In the genomic region with DNA sequence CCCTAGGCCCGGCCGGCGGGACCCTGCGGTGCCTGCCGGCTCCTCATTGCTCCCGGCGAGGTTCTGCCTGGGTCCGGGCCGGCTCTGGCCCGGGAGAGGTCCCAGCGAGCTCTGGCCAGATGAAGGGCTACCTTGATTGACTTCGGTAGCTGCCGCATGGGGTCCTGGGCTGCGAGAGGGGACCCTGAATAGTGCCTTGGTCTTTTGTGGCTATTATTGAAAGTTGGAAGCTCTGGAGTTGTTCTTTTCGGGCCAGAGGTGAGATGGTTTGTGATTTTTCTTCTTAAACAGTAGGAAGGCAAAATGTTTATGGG, we compare ENCODE assay signal across 8 cellular contexts. TPM values are rescaled to one million over a fixed set of nuclear protein-coding genes. Genes with fewer than 3 reads are reported as not detected.
DNase-seq lines count a peak whose midpoint lies in the region; ATAC-seq, FAIRE-seq and TF ChIP-seq lines count a peak whose summit lies in the region.

No MANE protein-coding gene starts in this region.

- H2AFZ ChIP-seq in astrocyte (ENCODE audit: low read depth, low read length) = peak overlapping the region; percentile 91

- no peak for FAIRE-seq in astrocyte (lab: Jason Lieb, UNC)

- under 1% methylated on average over 15 of the region's 15 CpGs for WGBS in liver

- H4K20me1 ChIP-seq in astrocyte (ENCODE audit: insufficient read depth, low read length) = peaks cover 34% of the 10 kb centered on the region

- H3K27me3 ChIP-seq in astrocyte (ENCODE audit: insufficient read depth, low read length) (no peaks in the 10 kb centered on the region), liver (ENCODE audit: control insufficient read depth in 4 of 4, insufficient read depth in 4 of 4, low read length in 3 of 4) (no peaks in the 10 kb centered on the region), tibial artery (no peaks in the 10 kb centered on the region)

- peaks cover 19% of the 10 kb centered on the region for H3K36me3 ChIP-seq in astrocyte (ENCODE audit: insufficient read depth, low read length)
- peaks cover 1 to 18% (median 8%) of the 10 kb centered on the region in 4 donors for H3K36me3 ChIP-seq in liver (ENCODE audit: control insufficient read depth in 4 of 4, insufficient read depth in 3 of 4, low read depth in 1 of 4, low read length in 3 of 4)
- no peaks in the 10 kb centered on the region for H3K36me3 ChIP-seq in tibial artery

- H3K4me1 ChIP-seq in astrocyte (ENCODE audit: insufficient read depth, low read length) (peaks cover 9% of the 10 kb centered on the region), liver (ENCODE audit: control insufficient read depth in 4 of 4, insufficient read depth in 4 of 4, low read length in 3 of 4) (peaks cover 2 to 15% (median 13%) of the 10 kb centered on the region in 4 donors), tibial artery (peaks cover 0 to 48% (median 24%) of the 10 kb centered on the region in 4 donors)

- H3K4me3 ChIP-seq in astrocyte (ENCODE audit: insufficient read depth, low read depth, low read length) (peak overlapping the region; percentile 82), liver (ENCODE audit: low read depth in 1 of 3, low read length in 3 of 3) (peak overlapping the region; percentile 63 to 91 (median 84)), tibial artery (peak overlapping the region; percentile 87 to 99)

- H3K79me2 ChIP-seq in astrocyte (ENCODE audit: insufficient read depth, low read length) = peaks cover 54% of the 10 kb centered on the region

- H3K4me2 ChIP-seq in astrocyte (ENCODE audit: low read length) = peak overlapping the region; percentile 90

- intact Hi-C loops in tibial artery (cut with DNase I; ENCODE audit: low total_unique reads) = loop anchor here (10.0 kb wide), 1 partner anchor 343 kb away; a partner anchor contains a TSS

- no peaks in the 10 kb centered on the region for H3K9me3 Mint-ChIP-seq in activated T-cell treated with anti-CD3 and anti-CD28 coated beads, Interleukin-2, amount 50 U/mL, for 72 hours
- H3K9me3 Mint-ChIP-seq in astrocyte (ENCODE audit: unreplicated experiment) = no peaks in the 10 kb centered on the region

- H3K4me1 Mint-ChIP-seq in activated T-cell treated with anti-CD3 and anti-CD28 coated beads, Interleukin-2, amount 50 U/mL, for 72 hours (ENCODE audit: low read depth) = peaks cover 15% of the 10 kb centered on the region
- peaks cover 9% of the 10 kb centered on the region for H3K4me1 Mint-ChIP-seq in astrocyte (ENCODE audit: low read depth, unreplicated experiment)

- H3K27ac Mint-ChIP-seq in activated T-cell treated with anti-CD3 and anti-CD28 coated beads, Interleukin-2, amount 50 U/mL, for 72 hours = peak overlapping the region; percentile 91
- peak overlapping the region; percentile 85 for H3K27ac Mint-ChIP-seq in astrocyte (ENCODE audit: unreplicated experiment)

- peaks cover 3 to 9% of the 10 kb centered on the region in 2 donors for H3K36me3 Mint-ChIP-seq in activated T-cell treated with anti-CD3 and anti-CD28 coated beads, Interleukin-2, amount 50 U/mL, for 72 hours (ENCODE audit: insufficient read depth in 2 of 2)
- no peaks in the 10 kb centered on the region for H3K36me3 Mint-ChIP-seq in astrocyte (ENCODE audit: low read depth, unreplicated experiment)

- H3K9ac ChIP-seq in astrocyte (ENCODE audit: low read length) (peak overlapping the region; percentile 94), liver (ENCODE audit: low read depth in 1 of 2, low read length in 2 of 2) (peak overlapping the region; percentile 73 to 88)

- no peak for ATAC-seq in activated T-cell treated with anti-CD3 and anti-CD28 coated beads, Interleukin-2, amount 50 U/mL, for 72 hours (replicated peaks in 1 of 2)
- no peak for ATAC-seq in GM21619 (IDR thresholded peaks at IDR 0.05; ENCODE audit: unreplicated experiment)

- no peak overlapping the region for H3K4me3 Mint-ChIP-seq in activated T-cell treated with anti-CD3 and anti-CD28 coated beads, Interleukin-2, amount 50 U/mL, for 72 hours
- H3K4me3 Mint-ChIP-seq in astrocyte (ENCODE audit: unreplicated experiment) = no peak overlapping the region

- H3K9me3 ChIP-seq in astrocyte (ENCODE audit: insufficient read depth, low read depth, low read length) = no peaks in the 10 kb centered on the region
- no peaks in the 10 kb centered on the region for H3K9me3 ChIP-seq in liver (ENCODE audit: control insufficient read depth in 4 of 4, low read length in 3 of 4)
- H3K9me3 ChIP-seq in tibial artery = no peaks in the 10 kb centered on the region

- TF ChIP-seq RAD21 in liver (IDR thresholded peaks at IDR 0.05) = no peak

- peak overlapping the region; percentile 81 for H3K27ac ChIP-seq in astrocyte (ENCODE audit: low read depth, low read length)
- peak overlapping the region; percentile 87 to 92 for H3K27ac ChIP-seq in liver (ENCODE audit: low read depth in 1 of 2, low read length in 2 of 2)
- H3K27ac ChIP-seq in tibial artery = peak overlapping the region; percentile 90 to 95

- H3K27me3 Mint-ChIP-seq in activated T-cell treated with anti-CD3 and anti-CD28 coated beads, Interleukin-2, amount 50 U/mL, for 72 hours (ENCODE audit: low read depth) = no peaks in the 10 kb centered on the region
- no peaks in the 10 kb centered on the region for H3K27me3 Mint-ChIP-seq in astrocyte (ENCODE audit: low read depth, unreplicated experiment)

- no peak for DNase-seq in activated T-cell treated with anti-CD3 and anti-CD28 coated beads, Interleukin-2, amount 50 U/mL, for 72 hours
- DNase-seq in activated T-cell treated with anti-CD3 and anti-CD28 coated beads, Interleukin-2, amount 50 U/mL, for 48 hours = no peak
- no peak for DNase-seq in astrocyte (ENCODE audit: low read depth)
- DNase-seq in tibial artery = no peak
- DNase-seq in central memory CD4-positive, alpha-beta T cell = no peak
- no peak for DNase-seq in SW 1271 (lab: John Stamatoyannopoulos, UW)

- TF ChIP-seq CTCF in astrocyte (IDR thresholded peaks at IDR 0.05; ENCODE audit: insufficient read depth, low read depth, low read length) = no peak
- no peak for TF ChIP-seq CTCF in liver (IDR thresholded peaks at IDR 0.05; ENCODE audit: low read depth, low read length, missing input control)
- no peak for TF ChIP-seq CTCF in tibial artery (IDR thresholded peaks at IDR 0.05)

TF ChIP-seq in liver, 16 proteins besides CTCF, POLR2A, EP300 and RAD21 (continues in another document):
- TF ChIP-seq, protein P1, sequence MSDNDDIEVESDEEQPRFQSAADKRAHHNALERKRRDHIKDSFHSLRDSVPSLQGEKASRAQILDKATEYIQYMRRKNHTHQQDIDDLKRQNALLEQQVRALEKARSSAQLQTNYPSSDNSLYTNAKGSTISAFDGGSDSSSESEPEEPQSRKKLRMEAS (IDR thresholded peaks at IDR 0.05) = no peak
- TF ChIP-seq YY1 (IDR thresholded peaks at IDR 0.05) (no peak), HNF4G (IDR thresholded peaks at IDR 0.05) (no peak), RXRA (IDR thresholded peaks at IDR 0.05) (no peak), TAF1 (conservative IDR thresholded peaks at IDR 0.05) (no peak), JUND (IDR thresholded peaks at IDR 0.05) (no peak), FOXA1 (IDR thresholded peaks at IDR 0.05) (no peak), EGR1 (IDR thresholded peaks at IDR 0.05; ENCODE audit: low read depth in 2 of 2) (no peak), FOXA2 (IDR thresholded peaks at IDR 0.05) (no peak), NR2F2 (IDR thresholded peaks at IDR 0.05) (no peak)
- TF ChIP-seq, protein P2, sequence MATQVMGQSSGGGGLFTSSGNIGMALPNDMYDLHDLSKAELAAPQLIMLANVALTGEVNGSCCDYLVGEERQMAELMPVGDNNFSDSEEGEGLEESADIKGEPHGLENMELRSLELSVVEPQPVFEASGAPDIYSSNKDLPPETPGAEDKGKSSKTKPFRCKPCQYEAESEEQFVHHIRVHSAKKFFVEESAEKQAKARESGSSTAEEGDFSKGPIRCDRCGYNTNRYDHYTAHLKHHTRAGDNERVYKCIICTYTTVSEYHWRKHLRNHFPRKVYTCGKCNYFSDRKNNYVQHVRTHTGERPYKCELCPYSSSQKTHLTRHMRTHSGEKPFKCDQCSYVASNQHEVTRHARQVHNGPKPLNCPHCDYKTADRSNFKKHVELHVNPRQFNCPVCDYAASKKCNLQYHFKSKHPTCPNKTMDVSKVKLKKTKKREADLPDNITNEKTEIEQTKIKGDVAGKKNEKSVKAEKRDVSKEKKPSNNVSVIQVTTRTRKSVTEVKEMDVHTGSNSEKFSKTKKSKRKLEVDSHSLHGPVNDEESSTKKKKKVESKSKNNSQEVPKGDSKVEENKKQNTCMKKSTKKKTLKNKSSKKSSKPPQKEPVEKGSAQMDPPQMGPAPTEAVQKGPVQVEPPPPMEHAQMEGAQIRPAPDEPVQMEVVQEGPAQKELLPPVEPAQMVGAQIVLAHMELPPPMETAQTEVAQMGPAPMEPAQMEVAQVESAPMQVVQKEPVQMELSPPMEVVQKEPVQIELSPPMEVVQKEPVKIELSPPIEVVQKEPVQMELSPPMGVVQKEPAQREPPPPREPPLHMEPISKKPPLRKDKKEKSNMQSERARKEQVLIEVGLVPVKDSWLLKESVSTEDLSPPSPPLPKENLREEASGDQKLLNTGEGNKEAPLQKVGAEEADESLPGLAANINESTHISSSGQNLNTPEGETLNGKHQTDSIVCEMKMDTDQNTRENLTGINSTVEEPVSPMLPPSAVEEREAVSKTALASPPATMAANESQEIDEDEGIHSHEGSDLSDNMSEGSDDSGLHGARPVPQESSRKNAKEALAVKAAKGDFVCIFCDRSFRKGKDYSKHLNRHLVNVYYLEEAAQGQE (IDR thresholded peaks at IDR 0.05) = no peak
- TF ChIP-seq, protein P3, sequence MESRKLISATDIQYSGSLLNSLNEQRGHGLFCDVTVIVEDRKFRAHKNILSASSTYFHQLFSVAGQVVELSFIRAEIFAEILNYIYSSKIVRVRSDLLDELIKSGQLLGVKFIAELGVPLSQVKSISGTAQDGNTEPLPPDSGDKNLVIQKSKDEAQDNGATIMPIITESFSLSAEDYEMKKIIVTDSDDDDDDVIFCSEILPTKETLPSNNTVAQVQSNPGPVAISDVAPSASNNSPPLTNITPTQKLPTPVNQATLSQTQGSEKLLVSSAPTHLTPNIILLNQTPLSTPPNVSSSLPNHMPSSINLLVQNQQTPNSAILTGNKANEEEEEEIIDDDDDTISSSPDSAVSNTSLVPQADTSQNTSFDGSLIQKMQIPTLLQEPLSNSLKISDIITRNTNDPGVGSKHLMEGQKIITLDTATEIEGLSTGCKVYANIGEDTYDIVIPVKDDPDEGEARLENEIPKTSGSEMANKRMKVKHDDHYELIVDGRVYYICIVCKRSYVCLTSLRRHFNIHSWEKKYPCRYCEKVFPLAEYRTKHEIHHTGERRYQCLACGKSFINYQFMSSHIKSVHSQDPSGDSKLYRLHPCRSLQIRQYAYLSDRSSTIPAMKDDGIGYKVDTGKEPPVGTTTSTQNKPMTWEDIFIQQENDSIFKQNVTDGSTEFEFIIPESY (IDR thresholded peaks at IDR 0.05) = no peak
- TF ChIP-seq, protein P4, sequence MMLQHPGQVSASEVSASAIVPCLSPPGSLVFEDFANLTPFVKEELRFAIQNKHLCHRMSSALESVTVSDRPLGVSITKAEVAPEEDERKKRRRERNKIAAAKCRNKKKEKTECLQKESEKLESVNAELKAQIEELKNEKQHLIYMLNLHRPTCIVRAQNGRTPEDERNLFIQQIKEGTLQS (IDR thresholded peaks at IDR 0.05) = no peak

RNA-seq across cellular contexts. Expression of a gene that starts 0.6 kb away (rescaled TPM):
- total RNA-seq in activated T-cell treated with anti-CD3 and anti-CD28 coated beads, Interleukin-2, amount 50 U/mL, for 72 hours = 10 to 100 TPM; 25.1 to 29.0 TPM
- total RNA-seq in astrocyte = 28.7 and 31.4 TPM in 2 replicates
- 10 to 100 TPM; 10.4 to 14.8 TPM for total RNA-seq in liver
- polyA plus RNA-seq in liver = 1 to 10 TPM; 5.2 to 7.9 TPM
